4 cellular contexts compared by ENCODE assay signal in the genomic region with DNA sequence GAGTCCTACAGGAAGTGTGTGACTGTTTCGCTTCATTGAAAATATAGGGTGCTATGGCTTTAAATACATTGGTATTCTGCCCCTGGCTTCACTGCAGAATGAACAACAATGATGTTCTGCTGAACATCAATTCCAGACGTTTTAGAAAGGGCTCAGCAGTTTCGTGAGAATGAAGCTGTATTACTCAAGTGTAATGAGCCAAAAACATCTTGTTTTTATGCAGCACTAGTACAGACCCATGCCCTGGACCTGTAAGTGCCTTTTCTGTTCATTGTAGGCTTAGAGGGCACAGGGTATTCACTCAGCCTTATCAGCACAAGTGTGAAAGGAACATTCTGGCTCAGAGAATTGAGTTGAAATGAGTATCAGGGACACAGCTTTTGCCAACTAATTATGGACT.
A peak's percentile ranks its signal among the peaks of the same experiment; 100 is the strongest.
TF ChIP-seq lines count a peak whose summit lies in the region.

No MANE protein-coding gene starts in this region.

TF ChIP-seq in liver, 16 proteins besides CTCF, POLR2A, EP300 and RAD21:
- TF ChIP-seq, protein P1, sequence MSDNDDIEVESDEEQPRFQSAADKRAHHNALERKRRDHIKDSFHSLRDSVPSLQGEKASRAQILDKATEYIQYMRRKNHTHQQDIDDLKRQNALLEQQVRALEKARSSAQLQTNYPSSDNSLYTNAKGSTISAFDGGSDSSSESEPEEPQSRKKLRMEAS (IDR thresholded peaks at IDR 0.05), result no peak
- TF ChIP-seq NR2F2 (IDR thresholded peaks at IDR 0.05), result peak; percentile 28
TF ChIP-seq in liver: peak in this region for 1.

TF ChIP-seq in HepG2, 621 proteins besides CTCF, POLR2A, EP300 and RAD21:
- TF ChIP-seq ZNF749 (CRISPR knock-in tag; IDR thresholded peaks at IDR 0.05; ENCODE audit: borderline replicate concordance) (no peak), LCORL (IDR thresholded peaks at IDR 0.05) (no peak), LCORL (CRISPR knock-in tag; IDR thresholded peaks at IDR 0.05) (no peak), ZMYM3 (CRISPR knock-in tag; IDR thresholded peaks at IDR 0.05) (no peak), KAT2B (IDR thresholded peaks at IDR 0.05; ENCODE audit: borderline replicate concordance, low read depth, low read length) (no peak), ZNF670 (CRISPR knock-in tag; IDR thresholded peaks at IDR 0.05; ENCODE audit: borderline replicate concordance) (no peak), ZNF20 (CRISPR knock-in tag; IDR thresholded peaks at IDR 0.05) (no peak), NAIF1 (CRISPR knock-in tag; IDR thresholded peaks at IDR 0.05; ENCODE audit: borderline replicate concordance) (no peak), AGO1 (IDR thresholded peaks at IDR 0.05; ENCODE audit: low read depth, low read length, poor library complexity, severe bottlenecking) (no peak), CEBPB (IDR thresholded peaks at IDR 0.05; ENCODE audit: borderline replicate concordance, low read depth, low read length) (no peak), ZNF572 (CRISPR knock-in tag; IDR thresholded peaks at IDR 0.05) (no peak), KDM2A (CRISPR knock-in tag; IDR thresholded peaks at IDR 0.05; ENCODE audit: borderline replicate concordance, low read depth) (no peak)
- TF ChIP-seq, protein P2, sequence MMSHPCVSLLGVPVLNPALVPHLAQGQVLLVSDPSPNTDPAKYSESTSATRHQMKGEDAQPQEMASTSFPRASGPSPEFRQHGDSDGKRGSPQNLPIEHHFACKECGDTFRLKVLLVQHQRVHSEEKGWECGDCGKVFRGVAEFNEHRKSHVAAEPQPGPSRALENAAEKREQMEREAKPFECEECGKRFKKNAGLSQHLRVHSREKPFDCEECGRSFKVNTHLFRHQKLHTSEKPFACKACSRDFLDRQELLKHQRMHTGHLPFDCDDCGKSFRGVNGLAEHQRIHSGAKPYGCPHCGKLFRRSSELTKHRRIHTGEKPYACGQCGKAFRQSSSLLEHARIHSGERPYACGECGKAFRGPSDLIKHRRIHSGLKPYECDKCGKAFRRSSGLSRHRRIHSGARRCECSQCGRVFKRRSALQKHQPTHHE (CRISPR knock-in tag; IDR thresholded peaks at IDR 0.05; ENCODE audit: borderline replicate concordance), result no peak
TF ChIP-seq in HepG2: peak in this region for 0.

TF ChIP-seq in H1, 55 proteins besides CTCF, POLR2A, EP300 and RAD21:
- TF ChIP-seq ZNF274 (IDR thresholded peaks at IDR 0.05; ENCODE audit: borderline replicate concordance, extremely low read depth, low read length) (no peak), SUZ12 (IDR thresholded peaks at IDR 0.05; ENCODE audit: low read length) (no peak), TAF1 (IDR thresholded peaks at IDR 0.05; ENCODE audit: low read depth, low read length) (no peak), RXRA (IDR thresholded peaks at IDR 0.05; ENCODE audit: insufficient read depth, low read depth, low read length) (no peak)

TF ChIP-seq in HEK293T, 16 proteins besides CTCF, POLR2A, EP300 and RAD21:
- no peak for TF ChIP-seq L3MBTL2 (conservative IDR thresholded peaks at IDR 0.05)
- no peak for TF ChIP-seq NFRKB (IDR thresholded peaks at IDR 0.05)
- no peak for TF ChIP-seq CTBP1 (IDR thresholded peaks at IDR 0.05; ENCODE audit: borderline replicate concordance)
- TF ChIP-seq ZNF384 (IDR thresholded peaks at IDR 0.05), result no peak
- TF ChIP-seq SUZ12 (IDR thresholded peaks at IDR 0.05), result no peak
- TF ChIP-seq BHLHE40 (IDR thresholded peaks at IDR 0.05; ENCODE audit: borderline replicate concordance), result no peak
- no peak for TF ChIP-seq FOXM1 (IDR thresholded peaks at IDR 0.05; ENCODE audit: borderline replicate concordance)
- TF ChIP-seq FOXK2 (IDR thresholded peaks at IDR 0.05), result no peak
- TF ChIP-seq SP1 (IDR thresholded peaks at IDR 0.05), result no peak
- TF ChIP-seq LEF1 (IDR thresholded peaks at IDR 0.05; ENCODE audit: borderline replicate concordance), result no peak
- TF ChIP-seq ARNT (IDR thresholded peaks at IDR 0.05), result no peak
- no peak for TF ChIP-seq ELF4 (IDR thresholded peaks at IDR 0.05)
- no peak for TF ChIP-seq TARDBP (IDR thresholded peaks at IDR 0.05)
